In genomic region chr9:124758061-124758460, GRCh38 we compare ENCODE assay signal across 11 cellular contexts. TPM values are rescaled to one million over a fixed set of nuclear protein-coding genes. Genes with fewer than 3 reads are reported as not detected.
DNase-seq lines count a peak whose midpoint lies in the region; ATAC-seq and TF ChIP-seq lines count a peak whose summit lies in the region.
"Had no signal": no experiment of that assay in that cellular context is flagged by ENCODE, and none has a peak within 500 bp of the region (broad histone marks: within the 10 kb centered on the region; RNA-seq: fewer than 3 reads in every experiment).

No MANE protein-coding gene starts in this region.

- WGBS in body of pancreas, 2 donors: 17 to 19% methylated on average over 3 of the region's 3 CpGs
- 0% methylated on average over 3 of the region's 3 CpGs; no CpG with 5 or more reads in 1 of the 2 experiments for WGBS in mesodermal cell (ENCODE audit: insufficient coverage in 2 of 2), 2 experiments

- TF ChIP-seq POLR2A in body of pancreas (IDR thresholded peaks at IDR 0.05): no peak

- H3K36me3 ChIP-seq in ES-I3 (ENCODE audit: insufficient read depth, low read length): no peaks in the 10 kb centered on the region
- no peaks in the 10 kb centered on the region for H3K36me3 ChIP-seq in body of pancreas (replicated peaks in 1 of 2; ENCODE audit: insufficient read depth in 1 of 2, low read depth in 2 of 2)
- H3K36me3 ChIP-seq in mesodermal cell (ENCODE audit: control insufficient read depth, insufficient read depth, low read length): no peaks in the 10 kb centered on the region

- ATAC-seq in body of pancreas: peak; percentile 30
- ATAC-seq in HG03520 (IDR thresholded peaks at IDR 0.05; ENCODE audit: unreplicated experiment): no peak

- no peak for TF ChIP-seq CTCF in body of pancreas (IDR thresholded peaks at IDR 0.05)

- peak overlapping the region; percentile 5; the same call in 1 of the 2 replicates for H3K9ac ChIP-seq in ES-I3 (ENCODE audit: low read depth, low read length)

- H3K4me1 ChIP-seq in ES-I3 (ENCODE audit: insufficient read depth, low read length) (peaks cover 61% of the 10 kb centered on the region), body of pancreas (peaks cover 50% of the 10 kb centered on the region), mesodermal cell (ENCODE audit: control insufficient read depth, insufficient read depth, low read length, poor library complexity, severe bottlenecking) (peaks cover 64% of the 10 kb centered on the region)

- no peaks in the 10 kb centered on the region for H3K27me3 ChIP-seq in body of pancreas

- H3K9me3 ChIP-seq in ES-I3 (ENCODE audit: control insufficient read depth, insufficient read depth, low read length): no peaks in the 10 kb centered on the region
- H3K9me3 ChIP-seq in body of pancreas: no peaks in the 10 kb centered on the region
- H3K9me3 ChIP-seq in mesodermal cell (ENCODE audit: control insufficient read depth, low read length): no peaks in the 10 kb centered on the region

- DNase-seq in NCI-H69 (lab: John Stamatoyannopoulos, UW) (peak; percentile 43), body of pancreas (peak in 2 of 4 donors; percentile 24 to 36), NCI-H748 (lab: John Stamatoyannopoulos, UW; ENCODE audit: unreplicated experiment) (no peak), NCI-H82 (lab: John Stamatoyannopoulos, UW) (no peak), occipital lobe (lab: John Stamatoyannopoulos, UW) (no peak)
- DNase-seq: activated CD4-positive, alpha-beta T cell treated with anti-CD3 and anti-CD28 coated beads, Interleukin-2, amount 50 U/mL, for 48 hours; NCI-H2171 treated with DMSO at 0.1 percent for 48 hours had no signal

- peak overlapping the region in 3 of 4 donors; percentile 26 to 41 (median 36) for H3K27ac ChIP-seq in body of pancreas
- H3K27ac ChIP-seq in mesodermal cell (ENCODE audit: low read depth, low read length, severe bottlenecking): peak overlapping the region; percentile 83
- H3K27ac ChIP-seq: coronary artery had no signal

- intact Hi-C loops in body of pancreas (cut with DNase I): no loop called here

- H3K4me3 ChIP-seq in body of pancreas (no peak overlapping the region), mesodermal cell (ENCODE audit: extremely low read depth, insufficient read depth, low read length, poor library complexity, severe bottlenecking) (peak overlapping the region; percentile 14)
- H3K4me3 ChIP-seq: coronary artery had no signal

RNA-seq across cellular contexts. Expression of gene NR6A1, which starts 13.1 kb away (rescaled TPM):
- 1 to 10 TPM; 3.3 to 3.9 TPM for total RNA-seq in body of pancreas
- 30.6 TPM for polyA plus RNA-seq in mesodermal cell (2013, experiment 1 of 2)
- polyA plus RNA-seq in mesodermal cell (2013, experiment 2 of 2): 26.5 TPM
- total RNA-seq in occipital lobe: 2.0 TPM

RNA-seq across cellular contexts. Expression of gene OLFML2A, which starts 18.9 kb away (rescaled TPM):
- total RNA-seq in body of pancreas (1 to 10 TPM; 4.4 to 5.3 TPM), occipital lobe (2.5 TPM)
- 13.0 TPM for polyA plus RNA-seq in mesodermal cell (2013, experiment 1 of 2)
- 12.8 TPM for polyA plus RNA-seq in mesodermal cell (2013, experiment 2 of 2)
